Comparison of ENCODE assay signal across 8 cellular contexts in genomic region chr14:50823051-50823762, GRCh38. TPM values are rescaled to one million over a fixed set of nuclear protein-coding genes. Genes with fewer than 3 reads are reported as not detected.
DNase-seq lines count a peak whose midpoint lies in the region; ATAC-seq, FAIRE-seq and TF ChIP-seq lines count a peak whose summit lies in the region.

No MANE protein-coding gene starts in this region.

- peaks cover 63% of the 10 kb centered on the region for H3K4me1 Mint-ChIP-seq in T-helper 2 cell treated with Interferon-gamma antibody and Interleukin-4, amounts not matched to agents 5 μg/mL and 100 μg/mL, for 36 hours (ENCODE audit: low read depth)

- peak overlapping the region; percentile 85 for H3K4me3 Mint-ChIP-seq in T-helper 2 cell treated with Interferon-gamma antibody and Interleukin-4, amounts not matched to agents 5 μg/mL and 100 μg/mL, for 36 hours

- DNase-seq in T-helper 2 cell treated with Interferon-gamma antibody and Interleukin-4, amounts not matched to agents 5 μg/mL and 100 μg/mL, for 36 hours (ENCODE audit: low spot score) = no peak
- DNase-seq in left lung (no peak), GM19239 (ENCODE audit: insufficient read length, low spot score) (no peak), D721Med (ENCODE audit: insufficient read length, low spot score) (no peak)
- DNase-seq in activated CD4-positive, CD25-positive, alpha-beta regulatory T cell treated with anti-CD3 and anti-CD28 coated beads, Interleukin-2, amount 50 U/mL, for 72 hours = no peak
- no peak for DNase-seq in stimulated activated CD4-positive, alpha-beta T cell treated with anti-CD3 and anti-CD28 coated beads, Interleukin-12 subunit alpha, Interleukin-12 subunit beta, amount 100 ng/mL, for 4 hours

- H3K9me3 Mint-ChIP-seq in T-helper 2 cell treated with Interferon-gamma antibody and Interleukin-4, amounts not matched to agents 5 μg/mL and 100 μg/mL, for 36 hours = no peaks in the 10 kb centered on the region

- peak; percentile 11 for TF ChIP-seq POLR2A in GM18505 (IDR thresholded peaks at IDR 0.05; ENCODE audit: borderline replicate concordance, extremely low read depth, insufficient read depth, insufficient read length)

- H3K36me3 Mint-ChIP-seq in T-helper 2 cell treated with Interferon-gamma antibody and Interleukin-4, amounts not matched to agents 5 μg/mL and 100 μg/mL, for 36 hours (ENCODE audit: low read depth) = peaks cover 45% of the 10 kb centered on the region

- no peaks in the 10 kb centered on the region for H3K36me3 ChIP-seq in left lung

- peak overlapping the region; percentile 93 for H3K27ac Mint-ChIP-seq in T-helper 2 cell treated with Interferon-gamma antibody and Interleukin-4, amounts not matched to agents 5 μg/mL and 100 μg/mL, for 36 hours

- TF ChIP-seq CTCF in left lung (IDR thresholded peaks at IDR 0.05) (no peak), D721Med (IDR thresholded peaks at IDR 0.05; ENCODE audit: insufficient read depth, missing control alignments) (no peak)

- intact Hi-C loops in left lung (cut with DNase I) = no loop called here

- H3K27me3 ChIP-seq in left lung = no peaks in the 10 kb centered on the region

- H3K27ac ChIP-seq in left lung = peak overlapping the region in 1 of 2 donors; percentile 86

- no peak for FAIRE-seq in GM19239 (lab: Jason Lieb, UNC)
- FAIRE-seq in D721Med (lab: Jason Lieb, UNC) = no peak

- no peaks in the 10 kb centered on the region for H3K9me3 ChIP-seq in left lung

- ATAC-seq in GM18505 (IDR thresholded peaks at IDR 0.05; ENCODE audit: unreplicated experiment) = peak; percentile 20
- peak; percentile 35 for ATAC-seq in HG02571 (IDR thresholded peaks at IDR 0.05; ENCODE audit: unreplicated experiment)
- ATAC-seq in left lung = peak; percentile 11

- no peaks in the 10 kb centered on the region for H3K27me3 Mint-ChIP-seq in T-helper 2 cell treated with Interferon-gamma antibody and Interleukin-4, amounts not matched to agents 5 μg/mL and 100 μg/mL, for 36 hours (ENCODE audit: low read depth)

- no peak overlapping the region for H3K4me3 ChIP-seq in left lung

- H3K4me1 ChIP-seq in left lung = peaks cover 0 to 60% of the 10 kb centered on the region in 2 donors

RNA-seq across cellular contexts. Expression of gene NIN, which starts 7.8 kb away (rescaled TPM):
- total RNA-seq in left lung = 10 to 100 TPM; 34.5 to 49.6 TPM

RNA-seq across cellular contexts. Expression of gene ABHD12B, which starts 48.6 kb away (rescaled TPM):
- total RNA-seq in left lung = not detected
